Comparison of ENCODE assay signal across 9 cellular contexts in the genomic region with DNA sequence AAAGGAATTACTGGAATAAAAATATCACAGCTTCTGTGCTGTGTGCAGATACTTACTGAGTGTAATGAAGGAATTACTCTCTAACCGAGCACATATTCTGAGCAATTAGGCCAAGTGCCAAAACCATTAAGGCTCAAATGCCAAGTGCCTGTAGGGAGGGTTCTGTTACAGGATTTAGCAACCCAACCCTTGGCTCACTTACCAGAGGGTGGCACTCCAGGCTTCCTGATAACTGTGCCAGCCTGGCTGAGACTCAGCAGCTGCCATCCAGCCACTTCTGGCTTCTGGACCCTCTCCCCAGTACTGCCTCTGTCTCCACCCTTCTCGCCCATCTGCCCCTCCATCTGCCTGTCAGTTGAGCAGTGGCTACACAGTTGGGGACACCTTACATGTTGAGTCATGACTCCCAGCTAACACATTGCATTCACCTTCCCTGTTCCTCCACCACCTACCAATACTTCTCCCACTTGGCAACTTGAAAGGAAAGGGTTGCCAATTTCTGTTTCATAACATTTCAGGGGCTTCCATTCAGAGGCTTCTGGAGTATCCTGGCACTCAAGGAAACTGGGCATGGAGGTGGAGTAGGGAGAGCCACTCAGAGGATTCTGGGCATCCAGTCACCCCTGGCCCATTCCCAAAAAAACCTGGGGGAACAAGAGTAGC.
DNase-seq lines count a peak whose midpoint lies in the region; FAIRE-seq and TF ChIP-seq lines count a peak whose summit lies in the region.
"Had no signal": no experiment of that assay in that cellular context is flagged by ENCODE, and none has a peak within 500 bp of the region (broad histone marks: within the 10 kb centered on the region; RNA-seq: fewer than 3 reads in every experiment).

No MANE protein-coding gene starts in this region.

- no peak overlapping the region for H3K4me3 ChIP-seq in retinal pigment epithelial cell (ENCODE audit: low read length)

- FAIRE-seq in HTR-8/SVneo (lab: Jason Lieb, UNC) = no peak

- TF ChIP-seq CTCF in retinal pigment epithelial cell (conservative IDR thresholded peaks at IDR 0.05; ENCODE audit: low read depth, low read length) = peak; percentile 55

- DNase-seq in DMS153 (lab: John Stamatoyannopoulos, UW) (peak; percentile 63), NCI-H128 (lab: John Stamatoyannopoulos, UW; ENCODE audit: unreplicated experiment) (peak; percentile 82), globus pallidus (ENCODE audit: low spot score) (peak; percentile 76), retinal pigment epithelial cell (ENCODE audit: low read depth) (peak; percentile 78), HTR-8/SVneo (ENCODE audit: insufficient read length, low spot score) (no peak), NCI-H2227 (lab: John Stamatoyannopoulos, UW; ENCODE audit: unreplicated experiment) (no peak)
- peak; percentile 50 for DNase-seq in activated CD4-positive, alpha-beta T cell treated with anti-CD3 and anti-CD28 coated beads for 48 hours
- no peak for DNase-seq in activated CD8-positive, alpha-beta memory T cell treated with anti-CD3 and anti-CD28 coated beads for 24 hours
- DNase-seq: activated naive CD8-positive, alpha-beta T cell treated with anti-CD3 and anti-CD28 coated beads, Interleukin-2, amount 10 ng/mL, durations not matched to agents 7 days and 5 days had no signal

Comparison
In these comparisons a context has a peak if more than half of its experiments do, and no peak if none do; other contexts are left out.
1. DNase-seq: peak in DMS153 (single experiment), NCI-H128 (single experiment), activated CD4-positive, alpha-beta T cell treated with anti-CD3 and anti-CD28 coated beads for 48 hours (single experiment), globus pallidus (single experiment) and retinal pigment epithelial cell (single experiment); none in HTR-8/SVneo (single experiment), NCI-H2227 (single experiment) and activated CD8-positive, alpha-beta memory T cell treated with anti-CD3 and anti-CD28 coated beads for 24 hours (single experiment).